ENCODE assay signal across 8 cellular contexts in the genomic region with DNA sequence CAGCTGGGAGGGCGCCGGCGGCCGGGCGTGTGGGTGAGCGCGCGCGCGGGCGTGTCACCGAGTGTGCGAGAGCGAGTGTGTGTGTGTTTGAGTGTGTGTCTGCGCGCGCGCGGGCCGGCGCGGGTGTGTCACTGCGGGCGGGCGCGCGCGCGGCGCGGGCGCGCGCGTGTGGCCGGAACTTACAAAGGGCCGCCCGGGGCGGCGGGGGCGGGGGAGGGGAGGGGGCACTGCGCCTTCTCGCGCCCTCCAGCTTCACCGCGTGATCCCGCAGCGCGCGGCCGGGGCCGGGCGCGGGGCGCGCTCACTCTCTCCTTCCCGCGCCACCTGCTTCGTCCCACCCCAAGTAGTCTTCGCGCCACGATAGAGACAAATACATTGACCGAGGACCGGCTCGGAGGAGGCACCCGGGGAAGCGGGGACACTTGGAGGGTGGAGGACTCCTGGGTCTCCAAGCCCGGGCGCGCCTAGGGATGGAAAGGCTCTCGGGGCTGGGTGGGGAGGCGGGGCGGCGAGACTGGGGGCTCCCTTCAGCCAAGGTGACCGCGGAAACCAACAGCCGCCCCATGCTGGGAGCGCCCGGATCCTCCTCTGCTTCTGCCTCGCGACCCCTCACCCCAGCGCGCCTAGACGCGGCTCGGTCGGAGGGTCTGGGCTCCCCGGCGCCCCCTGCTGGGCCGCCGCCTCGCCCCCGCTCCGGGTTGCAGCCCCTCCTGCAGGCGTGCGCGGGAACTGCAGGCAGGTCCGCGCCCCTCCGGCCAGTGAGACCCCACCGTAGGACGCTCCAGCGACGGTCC. TPM values are rescaled to one million over a fixed set of nuclear protein-coding genes. Genes with fewer than 3 reads are reported as not detected.
DNase-seq lines count a peak whose midpoint lies in the region; ATAC-seq and TF ChIP-seq lines count a peak whose summit lies in the region.

A gene with protein sequence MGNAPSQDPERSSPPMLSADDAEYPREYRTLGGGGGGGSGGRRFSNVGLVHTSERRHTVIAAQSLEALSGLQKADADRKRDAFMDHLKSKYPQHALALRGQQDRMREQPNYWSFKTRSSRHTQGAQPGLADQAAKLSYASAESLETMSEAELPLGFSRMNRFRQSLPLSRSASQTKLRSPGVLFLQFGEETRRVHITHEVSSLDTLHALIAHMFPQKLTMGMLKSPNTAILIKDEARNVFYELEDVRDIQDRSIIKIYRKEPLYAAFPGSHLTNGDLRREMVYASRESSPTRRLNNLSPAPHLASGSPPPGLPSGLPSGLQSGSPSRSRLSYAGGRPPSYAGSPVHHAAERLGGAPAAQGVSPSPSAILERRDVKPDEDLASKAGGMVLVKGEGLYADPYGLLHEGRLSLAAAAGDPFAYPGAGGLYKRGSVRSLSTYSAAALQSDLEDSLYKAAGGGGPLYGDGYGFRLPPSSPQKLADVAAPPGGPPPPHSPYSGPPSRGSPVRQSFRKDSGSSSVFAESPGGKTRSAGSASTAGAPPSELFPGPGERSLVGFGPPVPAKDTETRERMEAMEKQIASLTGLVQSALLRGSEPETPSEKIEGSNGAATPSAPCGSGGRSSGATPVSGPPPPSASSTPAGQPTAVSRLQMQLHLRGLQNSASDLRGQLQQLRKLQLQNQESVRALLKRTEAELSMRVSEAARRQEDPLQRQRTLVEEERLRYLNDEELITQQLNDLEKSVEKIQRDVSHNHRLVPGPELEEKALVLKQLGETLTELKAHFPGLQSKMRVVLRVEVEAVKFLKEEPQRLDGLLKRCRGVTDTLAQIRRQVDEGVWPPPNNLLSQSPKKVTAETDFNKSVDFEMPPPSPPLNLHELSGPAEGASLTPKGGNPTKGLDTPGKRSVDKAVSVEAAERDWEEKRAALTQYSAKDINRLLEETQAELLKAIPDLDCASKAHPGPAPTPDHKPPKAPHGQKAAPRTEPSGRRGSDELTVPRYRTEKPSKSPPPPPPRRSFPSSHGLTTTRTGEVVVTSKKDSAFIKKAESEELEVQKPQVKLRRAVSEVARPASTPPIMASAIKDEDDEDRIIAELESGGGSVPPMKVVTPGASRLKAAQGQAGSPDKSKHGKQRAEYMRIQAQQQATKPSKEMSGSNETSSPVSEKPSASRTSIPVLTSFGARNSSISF (minus strand): TSS at position 101 of the 794 bp plus-strand sequence. CDS start 247 bp downstream, outside the sequence.

- peak within 1 kb of the TSS; percentile 45 for H3K27ac Mint-ChIP-seq in progenitor cell of endocrine pancreas

- CTCF ChIA-PET in PC-9 (lab: Charles Lee), result interaction anchor here (0.8 to 1.0 kb wide), 2 partner anchors 47 to 48 kb away, joined by 3 to 7 read pairs; no protein-coding TSS in a partner anchor

- H3F3A ChIP-seq in PC-9 (ENCODE audit: insufficient read depth, low read depth), result peaks cover 21% of the 10 kb centered on the region; the same call in 1 of the 2 replicates

- H3K36me3 Mint-ChIP-seq in progenitor cell of endocrine pancreas (ENCODE audit: insufficient read depth), result no peaks in the 10 kb centered on the region

- ATAC-seq in HG03139 (IDR thresholded peaks at IDR 0.05; ENCODE audit: unreplicated experiment) (no peak), HG03469 (IDR thresholded peaks at IDR 0.05; ENCODE audit: unreplicated experiment) (no peak)

- H3K79me2 ChIP-seq in PC-9 (ENCODE audit: low read depth), result no peaks in the 10 kb centered on the region; the same call in 1 of the 2 replicates

- H3K9me3 Mint-ChIP-seq in progenitor cell of endocrine pancreas (ENCODE audit: low read depth), result no peaks in the 10 kb centered on the region

- H3K36me3 ChIP-seq in PC-9 (ENCODE audit: low read depth), result no peaks in the 10 kb centered on the region

- H2AFZ ChIP-seq in PC-9, result peak within 1 kb of the TSS; percentile 94

- intact Hi-C loops in PC-9 (cut with micrococcal nuclease; ENCODE audit: unreplicated experiment), result no loop called here
- intact Hi-C loops in head of caudate nucleus (cut with DNase I), result loop anchor here (5.0 kb wide), 1 partner anchor 51 kb away; no protein-coding TSS in a partner anchor

- peaks cover 23% of the 10 kb centered on the region for H3K4me1 ChIP-seq in PC-9 (replicated peaks; ENCODE audit: insufficient read depth)

- no peaks in the 10 kb centered on the region for H3K9me3 ChIP-seq in PC-9 (ENCODE audit: insufficient read depth, low read depth)

- POLR2A ChIA-PET in PC-9 (lab: Charles Lee; ENCODE audit: unreplicated experiment), result no interaction called here

- peak within 1 kb of the TSS; percentile 76 for H3K4me3 ChIP-seq in PC-9

- no peak within 1 kb of the TSS for H3K27ac ChIP-seq in PC-9

- peak within 1 kb of the TSS; percentile 72 for H3K4me3 Mint-ChIP-seq in progenitor cell of endocrine pancreas (ENCODE audit: low read depth)

- peaks cover 13% of the 10 kb centered on the region for H3K4me1 Mint-ChIP-seq in progenitor cell of endocrine pancreas (ENCODE audit: low read depth)

- no peaks in the 10 kb centered on the region for H3K9me2 ChIP-seq in PC-9 (ENCODE audit: insufficient read depth)

- peaks cover 7% of the 10 kb centered on the region; the same call in 1 of the 2 replicates for H4K20me1 ChIP-seq in PC-9 (ENCODE audit: insufficient read depth)

- DNase-seq in C1 segment of cervical spinal cord (lab: John Stamatoyannopoulos, UW), result peak in 12 of 14 donors; percentile 25 to 80 (median 56)
- peak; percentile 39 for DNase-seq in HK-2 (ENCODE audit: unreplicated experiment)
- peak in 1 of 2 experiments; percentile 40 for DNase-seq in PC-9
- DNase-seq in activated naive CD4-positive, alpha-beta T cell treated with Interleukin-2 at 50 U/mL for 16 hours, result peak; percentile 49
- DNase-seq in head of caudate nucleus, result peak; percentile 57 to 90 (median 78)
- peak; percentile 67 for DNase-seq in progenitor cell of endocrine pancreas (ENCODE audit: low spot score, unreplicated experiment)

- peak; percentile 99 for TF ChIP-seq CTCF in PC-9 (conservative IDR thresholded peaks at IDR 0.05)
- peak; percentile 100 for TF ChIP-seq CTCF in progenitor cell of endocrine pancreas (IDR thresholded peaks at IDR 0.05; ENCODE audit: unreplicated experiment)

- H3K4me2 ChIP-seq in PC-9, result peak within 1 kb of the TSS; percentile 89

- H3K27me3 Mint-ChIP-seq in progenitor cell of endocrine pancreas, result peaks cover 46% of the 10 kb centered on the region

- no peaks in the 10 kb centered on the region for H3K27me3 ChIP-seq in PC-9 (ENCODE audit: insufficient read depth, low read depth)

- BruUV-seq in PC-9 (replicated peaks; lab: Mats Ljungman, UMichigan), result TSS peak; percentile 31

RNA-seq across cellular contexts. Expression of the gene that starts here (rescaled TPM):
- total RNA-seq in PC-9 (2021), result 16.7 and 23.7 TPM in 2 replicates
- 13.8 and 16.7 TPM in 2 replicates for total RNA-seq in progenitor cell of endocrine pancreas
